In the genomic region with DNA sequence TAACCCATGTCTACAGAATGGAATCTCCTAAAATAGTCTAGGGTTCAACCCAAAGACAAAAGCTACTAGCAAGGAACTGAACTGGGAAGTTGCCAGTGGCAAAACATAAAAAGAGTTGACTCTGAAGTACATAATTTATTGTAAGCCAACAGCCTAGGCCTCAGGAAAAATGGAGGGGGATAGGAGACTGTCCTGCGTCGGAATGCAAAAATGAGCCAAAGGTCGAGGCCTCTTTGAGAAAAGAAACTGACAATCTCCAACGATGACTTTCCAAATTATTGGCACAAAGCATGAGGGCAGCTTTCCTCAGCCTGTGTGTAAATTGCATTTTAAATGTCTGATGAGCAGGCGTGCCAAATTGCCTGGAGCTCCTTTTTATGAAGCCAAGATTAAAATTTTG, we compare ENCODE assay signal across 1 cellular context.
TF ChIP-seq lines count a peak whose summit lies in the region.

No MANE protein-coding gene starts in this region.

TF ChIP-seq in HCT116, 20 proteins besides CTCF, POLR2A, EP300 and RAD21 (continued from another document):
- TF ChIP-seq YY1 (IDR thresholded peaks at IDR 0.05; ENCODE audit: extremely low read depth, insufficient replicate concordance, low read depth, low read length) (no peak), SRF (IDR thresholded peaks at IDR 0.05; ENCODE audit: low read depth) (no peak), TCF7L2 (IDR thresholded peaks at IDR 0.05; ENCODE audit: borderline replicate concordance, extremely low read depth, insufficient read depth, insufficient read length) (no peak)
- TF ChIP-seq, protein P1, sequence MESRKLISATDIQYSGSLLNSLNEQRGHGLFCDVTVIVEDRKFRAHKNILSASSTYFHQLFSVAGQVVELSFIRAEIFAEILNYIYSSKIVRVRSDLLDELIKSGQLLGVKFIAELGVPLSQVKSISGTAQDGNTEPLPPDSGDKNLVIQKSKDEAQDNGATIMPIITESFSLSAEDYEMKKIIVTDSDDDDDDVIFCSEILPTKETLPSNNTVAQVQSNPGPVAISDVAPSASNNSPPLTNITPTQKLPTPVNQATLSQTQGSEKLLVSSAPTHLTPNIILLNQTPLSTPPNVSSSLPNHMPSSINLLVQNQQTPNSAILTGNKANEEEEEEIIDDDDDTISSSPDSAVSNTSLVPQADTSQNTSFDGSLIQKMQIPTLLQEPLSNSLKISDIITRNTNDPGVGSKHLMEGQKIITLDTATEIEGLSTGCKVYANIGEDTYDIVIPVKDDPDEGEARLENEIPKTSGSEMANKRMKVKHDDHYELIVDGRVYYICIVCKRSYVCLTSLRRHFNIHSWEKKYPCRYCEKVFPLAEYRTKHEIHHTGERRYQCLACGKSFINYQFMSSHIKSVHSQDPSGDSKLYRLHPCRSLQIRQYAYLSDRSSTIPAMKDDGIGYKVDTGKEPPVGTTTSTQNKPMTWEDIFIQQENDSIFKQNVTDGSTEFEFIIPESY (IDR thresholded peaks at IDR 0.05; ENCODE audit: extremely low read depth, insufficient replicate concordance, low read length): no peak
